ENCODE assay signal across 11 cellular contexts in genomic region chr3:155026999-155027591, GRCh38. TPM values are rescaled to one million over a fixed set of nuclear protein-coding genes. Genes with fewer than 3 reads are reported as not detected.
DNase-seq lines count a peak whose midpoint lies in the region; ATAC-seq and TF ChIP-seq lines count a peak whose summit lies in the region.
"Had no signal": no experiment of that assay in that cellular context is flagged by ENCODE, and none has a peak within 500 bp of the region (broad histone marks: within the 10 kb centered on the region; RNA-seq: fewer than 3 reads in every experiment).

No MANE protein-coding gene starts in this region.

- no peaks in the 10 kb centered on the region for H3K9me1 ChIP-seq in IMR-90 (ENCODE audit: insufficient read depth, low read length)

- peak overlapping the region; percentile 37 for H2AFZ ChIP-seq in IMR-90 (replicated peaks; ENCODE audit: low read length, poor library complexity)
- H2AFZ ChIP-seq in mesenchymal stem cell (ENCODE audit: low read depth, low read length): no peak overlapping the region

- DNase-seq in AG08395 (ENCODE audit: low spot score) (peak; percentile 24), IMR-90 (peak; percentile 39), adipocyte (ENCODE audit: low read depth) (peak; percentile 73), mesenchymal stem cell (peak; percentile 63), GM20000 (ENCODE audit: low spot score) (no peak), OCI-M2 (lab: John Stamatoyannopoulos, UW; ENCODE audit: unreplicated experiment) (no peak)
- no peak for DNase-seq in stimulated activated CD4-positive, alpha-beta T cell treated with anti-CD3 and anti-CD28 coated beads, Interleukin-2, amount 100 ng/mL, for 48 hours
- DNase-seq: activated T-cell treated with anti-CD3 and anti-CD28 coated beads, Interleukin-2, amount 50 U/mL, for 48 hours; CD4-positive, alpha-beta memory T cell; NCI-H446 treated with DMSO at 0.1 percent for 48 hours had no signal

- TF ChIP-seq RAD21 in IMR-90 (IDR thresholded peaks at IDR 0.05; ENCODE audit: low read length): no peak

- TF ChIP-seq POLR2A in IMR-90 (IDR thresholded peaks at IDR 0.05; ENCODE audit: low read depth, low read length): no peak

- H4K91ac ChIP-seq in IMR-90 (ENCODE audit: insufficient read depth, low read depth, low read length) (no peak overlapping the region), mesenchymal stem cell (ENCODE audit: low read length) (no peak overlapping the region)

- H2BK120ac ChIP-seq in IMR-90 (ENCODE audit: low read depth, low read length): no peak overlapping the region
- H2BK120ac ChIP-seq in mesenchymal stem cell (ENCODE audit: low read depth, low read length): no peak overlapping the region

- H3K9ac ChIP-seq in IMR-90 (ENCODE audit: low read depth, low read length): no peak overlapping the region
- H3K9ac ChIP-seq in adipocyte (ENCODE audit: low read length): peak overlapping the region; percentile 87
- H3K9ac ChIP-seq in mesenchymal stem cell (ENCODE audit: low read length): peak overlapping the region; percentile 77

- H2BK15ac ChIP-seq in IMR-90 (ENCODE audit: low read depth, low read length): peak overlapping the region; percentile 44; the same call in 1 of the 3 replicates
- no peak overlapping the region for H2BK15ac ChIP-seq in mesenchymal stem cell (ENCODE audit: low read depth, poor library complexity, severe bottlenecking)

- H3K4me2 ChIP-seq in IMR-90 (ENCODE audit: low read depth, low read length) (no peak overlapping the region), mesenchymal stem cell (ENCODE audit: low read length, poor library complexity, severe bottlenecking) (no peak overlapping the region)

- WGBS in IMR-90 (ENCODE audit: extremely low coverage in 2 of 2, insufficient read length in 1 of 2), 2 experiments: no CpG with 5 or more reads among the region's 2 CpGs
- 21% methylated on average over 2 of the region's 2 CpGs for WGBS in mesenchymal stem cell

- H3K4me1 ChIP-seq in IMR-90 (ENCODE audit: control insufficient read depth, insufficient read depth, low read length) (no peaks in the 10 kb centered on the region; the same call in 1 of the 2 replicates), adipocyte (ENCODE audit: control insufficient read depth, insufficient read depth, low read length) (peaks cover 72% of the 10 kb centered on the region), mesenchymal stem cell (ENCODE audit: control insufficient read depth, insufficient read depth, low read depth, low read length) (peaks cover 6% of the 10 kb centered on the region)

- H3K4ac ChIP-seq in IMR-90 (ENCODE audit: low read depth, low read length) (no peak overlapping the region), mesenchymal stem cell (ENCODE audit: low read depth in 1 of 2, low read length in 2 of 2) (no peak overlapping the region)

- no peak overlapping the region for H3K23ac ChIP-seq in IMR-90 (ENCODE audit: low read depth, low read length)
- H3K23ac ChIP-seq in mesenchymal stem cell (ENCODE audit: low read length in 2 of 2): no peak overlapping the region

- no peak for ATAC-seq in IMR-90 (ENCODE audit: low read depth)
- ATAC-seq in GM21447 (IDR thresholded peaks at IDR 0.05; ENCODE audit: unreplicated experiment): no peak

- H2AK5ac ChIP-seq in IMR-90 (ENCODE audit: low read depth, low read length): no peak overlapping the region
- H2AK5ac ChIP-seq in mesenchymal stem cell (ENCODE audit: low read length, severe bottlenecking): no peak overlapping the region

- CTCF ChIA-PET in IMR-90 (lab: Yijun Ruan, JAX): no interaction called here

- H3K36me3 ChIP-seq in IMR-90 (ENCODE audit: control insufficient read depth, insufficient read depth, low read length) (no peaks in the 10 kb centered on the region), adipocyte (ENCODE audit: control insufficient read depth, insufficient read depth, low read length, severe bottlenecking) (no peaks in the 10 kb centered on the region), mesenchymal stem cell (ENCODE audit: control insufficient read depth in 1 of 2, insufficient read depth in 2 of 2, low read depth in 1 of 2, low read length in 2 of 2) (no peaks in the 10 kb centered on the region)

- H4K8ac ChIP-seq in IMR-90 (ENCODE audit: low read depth in 2 of 2, low read length in 2 of 2) (0 out of 4 replicates have a peak overlapping the region, but pooled peaks of 1 of the 2 experiments have one; percentile 5), mesenchymal stem cell (ENCODE audit: low read length) (peak overlapping the region; percentile 47)

- H2BK20ac ChIP-seq in IMR-90 (ENCODE audit: low read depth, low read length): peak overlapping the region; percentile 42; the same call in 1 of the 2 replicates

- H2BK5ac ChIP-seq in IMR-90 (ENCODE audit: low read depth, low read length, poor library complexity, severe bottlenecking) (no peak overlapping the region), mesenchymal stem cell (ENCODE audit: low read depth, low read length, poor library complexity, severe bottlenecking) (no peak overlapping the region)

- no peaks in the 10 kb centered on the region for H3K79me1 ChIP-seq in IMR-90 (ENCODE audit: low read depth in 1 of 2, low read length in 2 of 2)
- no peaks in the 10 kb centered on the region for H3K79me1 ChIP-seq in mesenchymal stem cell (replicated peaks; ENCODE audit: low read length, poor library complexity, severe bottlenecking)

- H3K18ac ChIP-seq in IMR-90 (ENCODE audit: low read depth, low read length) (no peak overlapping the region), mesenchymal stem cell (ENCODE audit: low read depth in 1 of 2, low read length in 2 of 2) (peak overlapping the region in 1 of 2 experiments; percentile 69)

- H4K20me1 ChIP-seq in IMR-90 (ENCODE audit: insufficient read depth, low read length): no peaks in the 10 kb centered on the region

- no peaks in the 10 kb centered on the region for H3K27me3 ChIP-seq in IMR-90 (ENCODE audit: control insufficient read depth, insufficient read depth, low read length)
- H3K27me3 ChIP-seq in adipocyte (replicated peaks; ENCODE audit: control insufficient read depth, insufficient read depth, low read length): no peaks in the 10 kb centered on the region
- no peaks in the 10 kb centered on the region for H3K27me3 ChIP-seq in mesenchymal stem cell (ENCODE audit: control insufficient read depth in 1 of 2, insufficient read depth in 1 of 2, low read length in 2 of 2)

- H3K9me3 ChIP-seq in IMR-90 (ENCODE audit: control insufficient read depth, insufficient read depth, low read length) (no peaks in the 10 kb centered on the region), adipocyte (ENCODE audit: control insufficient read depth, low read length) (no peaks in the 10 kb centered on the region), mesenchymal stem cell (ENCODE audit: control insufficient read depth, low read length) (no peaks in the 10 kb centered on the region)

- intact Hi-C loops in IMR-90 (cut with micrococcal nuclease): no loop called here

- H3K14ac ChIP-seq in IMR-90 (replicated peaks; ENCODE audit: low read depth, low read length): no peak overlapping the region
- H3K14ac ChIP-seq in mesenchymal stem cell (ENCODE audit: low read length in 2 of 2): no peak overlapping the region

- peak overlapping the region; percentile 9; the same call in 1 of the 2 replicates for H4K5ac ChIP-seq in IMR-90 (ENCODE audit: low read depth, low read length)

- TF ChIP-seq CTCF in IMR-90 (conservative IDR thresholded peaks at IDR 0.05; ENCODE audit: low read depth, low read length) (no peak), GM20000 (IDR thresholded peaks at IDR 0.05; ENCODE audit: extremely low read depth, missing control alignments) (no peak)

- no peak overlapping the region for H3K56ac ChIP-seq in IMR-90 (ENCODE audit: extremely low read depth, insufficient read depth, low read length)

- POLR2A ChIA-PET in IMR-90 (lab: Charles Lee; ENCODE audit: unreplicated experiment): no interaction called here

- no TSS peak for BruUV-seq in IMR-90 (replicated peaks; lab: Mats Ljungman, UMichigan)

- H3K4me3 ChIP-seq in IMR-90 (ENCODE audit: insufficient read depth, low read depth, low read length) (no peak overlapping the region), adipocyte (ENCODE audit: low read length) (peak overlapping the region; percentile 21), mesenchymal stem cell (ENCODE audit: insufficient read depth in 1 of 2, low read depth in 1 of 2, low read length in 2 of 2) (no peak overlapping the region)

- H3K27ac ChIP-seq in IMR-90 (ENCODE audit: insufficient read depth, low read length) (no peak overlapping the region), mesenchymal stem cell (ENCODE audit: low read length, poor library complexity, severe bottlenecking) (peak overlapping the region; percentile 74)

- no peak overlapping the region for H2AK9ac ChIP-seq in IMR-90 (replicated peaks; ENCODE audit: low read depth, low read length, poor library complexity)

- H2BK12ac ChIP-seq in mesenchymal stem cell (ENCODE audit: low read length in 2 of 2): no peak overlapping the region

- dilution Hi-C loops in IMR-90 (cut with HindIII; ENCODE audit: low sequenced_read_pairs, unreplicated experiment): no loop called here

- in situ Hi-C loops in IMR-90 (cut with MboI; ENCODE audit: low sequenced_read_pairs): no loop called here

TF ChIP-seq in IMR-90, 13 proteins besides CTCF, POLR2A, EP300 and RAD21 (continues in another document):
- TF ChIP-seq MAFK (IDR thresholded peaks at IDR 0.05; ENCODE audit: low read depth, low read length): no peak
- TF ChIP-seq SMC3 (IDR thresholded peaks at IDR 0.05; ENCODE audit: low read depth, low read length): no peak
- TF ChIP-seq FOS (IDR thresholded peaks at IDR 0.05; ENCODE audit: low read depth, low read length): no peak
- TF ChIP-seq MAZ (IDR thresholded peaks at IDR 0.05; ENCODE audit: borderline replicate concordance, low read depth, low read length): no peak
- TF ChIP-seq MXI1 (IDR thresholded peaks at IDR 0.05; ENCODE audit: borderline replicate concordance, low read depth, low read length): no peak
- no peak for TF ChIP-seq RCOR1 (IDR thresholded peaks at IDR 0.05; ENCODE audit: insufficient replicate concordance, low read length)
- TF ChIP-seq CHD1 (IDR thresholded peaks at IDR 0.05; ENCODE audit: low read depth, low read length): no peak
- TF ChIP-seq RFX5 (IDR thresholded peaks at IDR 0.05; ENCODE audit: low read depth, low read length): no peak

RNA-seq across cellular contexts. Expression of gene MME, which starts 53.0 kb away (rescaled TPM):
- total RNA-seq in IMR-90 (2012; rRNA removed): 19.4 and 22.8 TPM in 2 replicates
- 7.5 and 11.7 TPM in 2 replicates for polyA plus RNA-seq in IMR-90 (2012; rRNA removed)
- polyA plus RNA-seq in IMR-90 (2012; cell fraction: cytosol; rRNA removed): 2.2 and 6.1 TPM in 2 replicates
- polyA plus RNA-seq in IMR-90 (2012; cell fraction: nucleus; rRNA removed; ENCODE audit: low replicate concordance): 2.2 and 16.5 TPM in 2 replicates
- polyA plus RNA-seq in mesenchymal stem cell (2013, experiment 1 of 2): 87.9 TPM
- polyA plus RNA-seq in mesenchymal stem cell (2013, experiment 2 of 2): 88.5 TPM

Comparison
In these comparisons a context has a peak if more than half of its experiments do, and no peak if none do; other contexts are left out.
1. DNase-seq: peak in AG08395 (single experiment), IMR-90 (single experiment), adipocyte (single experiment) and mesenchymal stem cell (single experiment); none in GM20000 (single experiment), stimulated activated CD4-positive, alpha-beta T cell treated with anti-CD3 and anti-CD28 coated beads, Interleukin-2, amount 100 ng/mL, for 48 hours (0 of 2) and OCI-M2 (single experiment).